Comparison of ENCODE assay signal across 22 cellular contexts in the genomic region with DNA sequence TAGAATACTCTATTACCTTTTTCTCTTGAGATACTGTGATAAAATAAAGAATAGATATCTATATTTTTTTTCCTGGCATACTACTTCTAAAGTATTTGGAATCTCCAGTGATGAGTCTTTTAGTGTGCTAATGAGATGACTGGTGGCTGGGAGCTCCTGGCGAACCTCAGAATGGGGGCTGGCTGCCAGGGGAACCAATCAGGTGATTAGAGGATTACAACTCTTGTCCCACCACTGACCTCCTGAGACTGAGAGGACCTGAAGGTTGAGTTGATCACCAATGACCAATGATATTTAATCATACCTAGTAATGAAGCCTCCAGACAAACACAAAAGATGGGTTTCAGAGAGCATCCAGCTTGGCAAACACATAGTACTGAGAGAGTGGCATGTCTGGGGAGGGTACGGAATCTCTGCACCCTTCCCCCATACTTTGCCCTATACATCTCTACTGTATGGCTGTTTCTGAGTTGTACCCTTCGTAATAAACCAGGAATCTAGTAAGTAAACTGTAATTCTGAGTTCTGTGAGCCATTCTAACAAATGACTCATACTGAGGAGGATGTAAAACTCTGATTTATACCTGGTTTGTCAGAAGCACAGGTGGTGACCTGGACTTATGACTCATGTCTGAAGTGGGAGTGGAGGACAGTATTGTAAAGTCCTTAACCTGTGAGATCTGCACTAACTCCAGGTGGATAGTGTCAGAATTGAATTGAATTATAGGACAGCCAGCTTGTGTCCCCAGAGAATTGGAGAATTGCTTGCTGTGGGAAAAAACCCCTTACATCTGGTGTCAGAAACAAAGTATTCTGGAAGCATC.
DNase-seq lines count a peak whose midpoint lies in the region; ATAC-seq, FAIRE-seq and TF ChIP-seq lines count a peak whose summit lies in the region.
"Had no signal": no experiment of that assay in that cellular context is flagged by ENCODE, and none has a peak within 500 bp of the region (broad histone marks: within the 10 kb centered on the region; RNA-seq: fewer than 3 reads in every experiment).

No MANE protein-coding gene starts in this region.

- no peaks in the 10 kb centered on the region for H3K79me2 ChIP-seq in hepatocyte

- H4K20me1 ChIP-seq in hepatocyte (ENCODE audit: insufficient read depth, poor library complexity, severe bottlenecking), result no peaks in the 10 kb centered on the region

- FAIRE-seq in RCC 7860 (lab: Jason Lieb, UNC), result no peak
- peak; percentile 19 for FAIRE-seq in small intestine (lab: Jason Lieb, UNC)

- ATAC-seq in GM21576 (IDR thresholded peaks at IDR 0.05; ENCODE audit: unreplicated experiment), result no peak
- ATAC-seq: activated CD8-positive, alpha-beta T cell treated with anti-CD3 and anti-CD28 coated beads for 36 hours; heart right ventricle; natural killer cell treated with Interleukin-12 subunit alpha and Interleukin-12 subunit beta and Interleukin-15 and Interleukin-18, amount 100 ng/mL, for 72 hours had no signal

- H3K9me3 ChIP-seq in hepatocyte (ENCODE audit: low read depth), result no peaks in the 10 kb centered on the region
- H3K9me3 ChIP-seq in small intestine (ENCODE audit: control insufficient read depth, low read depth), result no peaks in the 10 kb centered on the region
- H3K9me3 ChIP-seq: ascending aorta had no signal

- H3K4me2 ChIP-seq in hepatocyte, result no peak overlapping the region

- no peaks in the 10 kb centered on the region for H3K9me2 ChIP-seq in hepatocyte (replicated peaks; ENCODE audit: insufficient read depth)

- 76% methylated on average over 3 of the region's 3 CpGs for WGBS in hepatocyte (ENCODE audit: low lambda C conversion rate, missing lambda C conversion rate)
- 46 to 64% (median 48%) methylated on average over 3 of the region's 3 CpGs for WGBS in small intestine, 3 donors

- H3K27me3 ChIP-seq in hepatocyte (no peaks in the 10 kb centered on the region), small intestine (ENCODE audit: control insufficient read depth in 2 of 2, insufficient read depth in 2 of 2, low read length in 2 of 2) (no peaks in the 10 kb centered on the region)
- H3K27me3 ChIP-seq: ascending aorta, heart right ventricle had no signal

- TF ChIP-seq CTCF in hepatocyte (IDR thresholded peaks at IDR 0.05; ENCODE audit: poor library complexity), result no peak

- H3K36me3 ChIP-seq in hepatocyte (replicated peaks; ENCODE audit: insufficient read depth, low read depth) (no peaks in the 10 kb centered on the region), small intestine (ENCODE audit: control insufficient read depth in 2 of 2, insufficient read depth in 2 of 2, low read length in 2 of 2) (no peaks in the 10 kb centered on the region)
- H3K36me3 ChIP-seq: ascending aorta, heart right ventricle had no signal

- DNase-seq in HT-29 (ENCODE audit: low spot score) (peak; percentile 93), RCC 7860 (ENCODE audit: low spot score) (peak; percentile 60), hepatocyte (ENCODE audit: low spot score) (peak; percentile 46), small intestine (peak; percentile 89), C1 segment of cervical spinal cord (lab: John Stamatoyannopoulos, UW) (no peak), NCI-H146 treated with DMSO at 0.1 percent for 48 hours (lab: John Stamatoyannopoulos, UW; ENCODE audit: unreplicated experiment) (no peak)
- no peak for DNase-seq in activated CD8-positive, alpha-beta memory T cell treated with anti-CD3 and anti-CD28 coated beads, Interleukin-2, amount 50 U/mL, for 4 hours
- DNase-seq: activated CD8-positive, alpha-beta T cell treated with anti-CD3 and anti-CD28 coated beads for 36 hours; activated naive CD4-positive, alpha-beta T cell treated with anti-CD3 and anti-CD28 coated beads, Interleukin-2, amount 10 ng/mL, durations not matched to agents 7 days and 5 days; activated T-cell treated with anti-CD3 and anti-CD28 coated beads, Interleukin-2, amount 50 U/mL, for 48 hours; Caco-2; HCEC 1CT; heart right ventricle; NCI-H1105; NCI-H2107; NCI-H524 treated with DMSO at 0.1 percent for 48 hours; stimulated activated CD4-positive, alpha-beta T cell treated with anti-CD3 and anti-CD28 coated beads, Interleukin-4, amount 100 ng/mL, for 24 hours had no signal

- no peak overlapping the region for H2AFZ ChIP-seq in hepatocyte

- H3K4me3 ChIP-seq in hepatocyte (no peak overlapping the region), small intestine (ENCODE audit: low read depth in 1 of 2, low read length in 2 of 2) (no peak overlapping the region)
- H3K4me3 ChIP-seq: ascending aorta, heart right ventricle, SK-N-MC, skin epidermis had no signal

- H3K4me1 ChIP-seq in hepatocyte (ENCODE audit: insufficient read depth) (no peaks in the 10 kb centered on the region), small intestine (ENCODE audit: control insufficient read depth in 2 of 2, insufficient read depth in 1 of 2, low read depth in 1 of 2, low read length in 1 of 2) (peaks cover 2 to 4% of the 10 kb centered on the region in 2 donors)
- H3K4me1 ChIP-seq: ascending aorta, Caco-2, heart right ventricle had no signal

- H3K27ac ChIP-seq in hepatocyte (peak overlapping the region; percentile 65), small intestine (ENCODE audit: low read depth in 1 of 2, low read length in 1 of 2) (peak overlapping the region; percentile 39 to 83)
- H3K27ac ChIP-seq: ascending aorta, heart right ventricle, SK-N-MC, skin epidermis had no signal

Comparison
In these comparisons a context has a peak if more than half of its experiments do, and no peak if none do; other contexts are left out.
1. DNase-seq: peak in HT-29 (single experiment), RCC 7860 (single experiment), hepatocyte (single experiment) and small intestine (single experiment); none in activated CD8-positive, alpha-beta memory T cell treated with anti-CD3 and anti-CD28 coated beads, Interleukin-2, amount 50 U/mL, for 4 hours (single experiment), C1 segment of cervical spinal cord (0 of 14) and NCI-H146 treated with DMSO at 0.1 percent for 48 hours (single experiment).